8 cellular contexts compared by ENCODE assay signal in genomic region chr19:29942404-29943261, GRCh38. TPM values are rescaled to one million over a fixed set of nuclear protein-coding genes. Genes with fewer than 3 reads are reported as not detected.
DNase-seq lines count a peak whose midpoint lies in the region; ATAC-seq lines count a peak whose summit lies in the region.

No MANE protein-coding gene starts in this region.

- ATAC-seq in GM21526 (IDR thresholded peaks at IDR 0.05; ENCODE audit: low FRiP score, unreplicated experiment): peak; percentile 65
- peak; percentile 69 for ATAC-seq in Right ventricle myocardium inferior

- in situ Hi-C loops in SK-MEL-5 (cut with HindIII; ENCODE audit: low pct_unique_long_range_greater_than_20kb, low sequenced_read_pairs): no loop called here

- DNase-seq in DMS79 (lab: John Stamatoyannopoulos, UW) (peak; percentile 17), HuH-7.5 (ENCODE audit: low spot score) (peak; percentile 70), SK-MEL-5 (ENCODE audit: low read depth, low spot score) (peak; percentile 49), Right ventricle myocardium inferior (ENCODE audit: missing footprints) (peak; percentile 80), pons (ENCODE audit: low spot score) (peak; percentile 34), ureter (ENCODE audit: low spot score) (peak; percentile 63)
- DNase-seq in activated naive CD4-positive, alpha-beta T cell treated with Interleukin-2 at 50 U/mL for 16 hours: peak; percentile 75

- intact Hi-C loops in Right ventricle myocardium inferior (cut with DNase I): no loop called here

RNA-seq across cellular contexts. Expression of gene URI1, which starts 0.6 kb away (rescaled TPM):
- total RNA-seq in SK-MEL-5 (2014; rRNA removed; shearing (Covaris generic)): 72.9 and 75.4 TPM in 2 replicates
- 52.1 and 61.4 TPM in 2 replicates for polyA plus RNA-seq in SK-MEL-5 (2015; cell fraction: cytosol; rRNA removed)
- polyA plus RNA-seq in SK-MEL-5 (2015; cell fraction: nucleus; rRNA removed): 73.7 and 111 TPM in 2 replicates
- total RNA-seq in Right ventricle myocardium inferior (43.0 TPM), ureter (75.8 TPM)

Comparison
In these comparisons a context has a peak if more than half of its experiments do, and no peak if none do; other contexts are left out.
1. Peak in every context shown above with its lines: DNase-seq and ATAC-seq.
2. DNase-seq: peak in every context shown above with its lines; median percentile 80 in Right ventricle myocardium inferior; 75 in activated naive CD4-positive, alpha-beta T cell treated with Interleukin-2 at 50 U/mL for 16 hours; 70 in HuH-7.5; 63 in ureter; 49 in SK-MEL-5; 34 in pons; 17 in DMS79.